1 cellular context compared by ENCODE assay signal in genomic region chr7:73557108-73557396, GRCh38.
TF ChIP-seq lines count a peak whose summit lies in the region.

No MANE protein-coding gene starts in this region.

TF ChIP-seq in GM12878, 131 proteins besides CTCF, POLR2A, EP300 and RAD21 (continued from another document and continues in another):
- TF ChIP-seq MYC (IDR thresholded peaks at IDR 0.05; ENCODE audit: insufficient read depth, insufficient read length, insufficient replicate concordance, low read length, severe bottlenecking): peak; percentile 36
- TF ChIP-seq TBL1XR1 (IDR thresholded peaks at IDR 0.05; ENCODE audit: low read depth, low read length): no peak
- TF ChIP-seq HCFC1 (IDR thresholded peaks at IDR 0.05; ENCODE audit: low read length): peak; percentile 34; the same call in 1 of the 2 replicates
- TF ChIP-seq, protein P1, sequence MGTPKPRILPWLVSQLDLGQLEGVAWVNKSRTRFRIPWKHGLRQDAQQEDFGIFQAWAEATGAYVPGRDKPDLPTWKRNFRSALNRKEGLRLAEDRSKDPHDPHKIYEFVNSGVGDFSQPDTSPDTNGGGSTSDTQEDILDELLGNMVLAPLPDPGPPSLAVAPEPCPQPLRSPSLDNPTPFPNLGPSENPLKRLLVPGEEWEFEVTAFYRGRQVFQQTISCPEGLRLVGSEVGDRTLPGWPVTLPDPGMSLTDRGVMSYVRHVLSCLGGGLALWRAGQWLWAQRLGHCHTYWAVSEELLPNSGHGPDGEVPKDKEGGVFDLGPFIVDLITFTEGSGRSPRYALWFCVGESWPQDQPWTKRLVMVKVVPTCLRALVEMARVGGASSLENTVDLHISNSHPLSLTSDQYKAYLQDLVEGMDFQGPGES (IDR thresholded peaks at IDR 0.05): no peak
- no peak for TF ChIP-seq ZSCAN29 (IDR thresholded peaks at IDR 0.05)
- TF ChIP-seq CEBPB (IDR thresholded peaks at IDR 0.05; ENCODE audit: borderline replicate concordance in 1 of 2, low read depth in 2 of 2, low read length in 2 of 2): no peak
- TF ChIP-seq NR2C1 (IDR thresholded peaks at IDR 0.05): peak; percentile 95
- TF ChIP-seq ATF2 (IDR thresholded peaks at IDR 0.05; ENCODE audit: low read length): no peak
- peak; percentile 73 for TF ChIP-seq SP1 (IDR thresholded peaks at IDR 0.05; ENCODE audit: low read depth, low read length)
- peak; percentile 11 for TF ChIP-seq KLF5 (IDR thresholded peaks at IDR 0.05; ENCODE audit: partially characterized antibody)
- no peak for TF ChIP-seq ESRRA (IDR thresholded peaks at IDR 0.05; ENCODE audit: low read length)
- peak; percentile 6 for TF ChIP-seq BCL3 (IDR thresholded peaks at IDR 0.05; ENCODE audit: borderline replicate concordance, insufficient read depth, low read depth, low read length, poor library complexity, severe bottlenecking)
- TF ChIP-seq EGR1 (IDR thresholded peaks at IDR 0.05; ENCODE audit: borderline replicate concordance in 1 of 2, low read depth in 2 of 2, low read length in 2 of 2): peak in 1 of 2 experiments; percentile 52; a peak in 1 of 3 replicates
- no peak for TF ChIP-seq ZNF274 (IDR thresholded peaks at IDR 0.05; ENCODE audit: insufficient read depth, insufficient read length)
- TF ChIP-seq SMARCA5 (IDR thresholded peaks at IDR 0.05): no peak
- no peak for TF ChIP-seq ZBTB4 (CRISPR knock-in tag; IDR thresholded peaks at IDR 0.05)
- TF ChIP-seq, protein P2, sequence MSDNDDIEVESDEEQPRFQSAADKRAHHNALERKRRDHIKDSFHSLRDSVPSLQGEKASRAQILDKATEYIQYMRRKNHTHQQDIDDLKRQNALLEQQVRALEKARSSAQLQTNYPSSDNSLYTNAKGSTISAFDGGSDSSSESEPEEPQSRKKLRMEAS (IDR thresholded peaks at IDR 0.05; ENCODE audit: low read depth, low read length): no peak; the same call in 1 of the 2 replicates
- peak; percentile 43; the same call in 1 of the 2 replicates for TF ChIP-seq GATAD2B (conservative IDR thresholded peaks at IDR 0.05; ENCODE audit: low read depth)
- 0 out of 2 replicates have a peak, but pooled peaks have one; percentile 11 for TF ChIP-seq ZNF687 (IDR thresholded peaks at IDR 0.05)
- peak; percentile 93 for TF ChIP-seq NR2F1 (conservative IDR thresholded peaks at IDR 0.05)
- no peak for TF ChIP-seq ETV6 (conservative IDR thresholded peaks at IDR 0.05 in 1 of 2, IDR thresholded peaks at IDR 0.05 in 1 of 2; ENCODE audit: borderline replicate concordance in 1 of 2, low read depth in 1 of 2)
- no peak for TF ChIP-seq ZBTB11 (CRISPR knock-in tag; IDR thresholded peaks at IDR 0.05)
- TF ChIP-seq RUNX3 (IDR thresholded peaks at IDR 0.05; ENCODE audit: low read length): peak; percentile 49; the same call in 1 of the 2 replicates
- TF ChIP-seq CHD1 (IDR thresholded peaks at IDR 0.05; ENCODE audit: low read depth, low read length): no peak
- no peak for TF ChIP-seq FOS (IDR thresholded peaks at IDR 0.05; ENCODE audit: borderline replicate concordance, extremely low read depth, insufficient read length)
- TF ChIP-seq ZBTB40 (IDR thresholded peaks at IDR 0.05; ENCODE audit: borderline replicate concordance): no peak
- TF ChIP-seq, protein P3, sequence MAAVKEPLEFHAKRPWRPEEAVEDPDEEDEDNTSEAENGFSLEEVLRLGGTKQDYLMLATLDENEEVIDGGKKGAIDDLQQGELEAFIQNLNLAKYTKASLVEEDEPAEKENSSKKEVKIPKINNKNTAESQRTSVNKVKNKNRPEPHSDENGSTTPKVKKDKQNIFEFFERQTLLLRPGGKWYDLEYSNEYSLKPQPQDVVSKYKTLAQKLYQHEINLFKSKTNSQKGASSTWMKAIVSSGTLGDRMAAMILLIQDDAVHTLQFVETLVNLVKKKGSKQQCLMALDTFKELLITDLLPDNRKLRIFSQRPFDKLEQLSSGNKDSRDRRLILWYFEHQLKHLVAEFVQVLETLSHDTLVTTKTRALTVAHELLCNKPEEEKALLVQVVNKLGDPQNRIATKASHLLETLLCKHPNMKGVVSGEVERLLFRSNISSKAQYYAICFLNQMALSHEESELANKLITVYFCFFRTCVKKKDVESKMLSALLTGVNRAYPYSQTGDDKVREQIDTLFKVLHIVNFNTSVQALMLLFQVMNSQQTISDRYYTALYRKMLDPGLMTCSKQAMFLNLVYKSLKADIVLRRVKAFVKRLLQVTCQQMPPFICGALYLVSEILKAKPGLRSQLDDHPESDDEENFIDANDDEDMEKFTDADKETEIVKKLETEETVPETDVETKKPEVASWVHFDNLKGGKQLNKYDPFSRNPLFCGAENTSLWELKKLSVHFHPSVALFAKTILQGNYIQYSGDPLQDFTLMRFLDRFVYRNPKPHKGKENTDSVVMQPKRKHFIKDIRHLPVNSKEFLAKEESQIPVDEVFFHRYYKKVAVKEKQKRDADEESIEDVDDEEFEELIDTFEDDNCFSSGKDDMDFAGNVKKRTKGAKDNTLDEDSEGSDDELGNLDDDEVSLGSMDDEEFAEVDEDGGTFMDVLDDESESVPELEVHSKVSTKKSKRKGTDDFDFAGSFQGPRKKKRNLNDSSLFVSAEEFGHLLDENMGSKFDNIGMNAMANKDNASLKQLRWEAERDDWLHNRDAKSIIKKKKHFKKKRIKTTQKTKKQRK (IDR thresholded peaks at IDR 0.05; ENCODE audit: low read depth, low read length): no peak
- no peak for TF ChIP-seq TARDBP (IDR thresholded peaks at IDR 0.05; ENCODE audit: borderline replicate concordance)
- TF ChIP-seq NFXL1 (IDR thresholded peaks at IDR 0.05; ENCODE audit: borderline replicate concordance): no peak
- TF ChIP-seq CREB1 (IDR thresholded peaks at IDR 0.05; ENCODE audit: low read depth): peak; percentile 88
- TF ChIP-seq CREM (IDR thresholded peaks at IDR 0.05; ENCODE audit: low read depth): 0 out of 2 replicates have a peak, but pooled peaks have one; percentile 35
